Comparison of ENCODE assay signal across 18 cellular contexts in the genomic region with DNA sequence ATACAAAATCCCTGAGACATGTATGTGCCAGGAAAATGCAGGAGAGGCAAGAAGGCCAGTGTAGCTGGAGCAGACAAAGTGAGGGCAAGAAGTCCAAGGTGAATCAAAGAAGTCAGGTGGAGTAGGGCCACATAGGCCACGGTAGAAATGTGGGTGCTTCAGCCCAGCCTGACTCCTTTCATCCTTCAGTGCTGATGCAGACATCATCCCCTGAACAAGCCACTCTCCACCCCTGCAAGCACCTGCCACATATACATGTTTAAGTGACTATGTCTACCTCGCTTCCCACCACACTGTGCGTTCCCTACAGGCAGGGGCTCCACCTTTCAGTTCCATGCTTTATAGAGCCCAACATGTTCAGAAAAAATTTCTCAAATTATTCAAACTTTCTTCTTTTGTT. TPM values are rescaled to one million over a fixed set of nuclear protein-coding genes. Genes with fewer than 3 reads are reported as not detected.
DNase-seq lines count a peak whose midpoint lies in the region; ATAC-seq and TF ChIP-seq lines count a peak whose summit lies in the region.
"Had no signal": no experiment of that assay in that cellular context is flagged by ENCODE, and none has a peak within 500 bp of the region (broad histone marks: within the 10 kb centered on the region; RNA-seq: fewer than 3 reads in every experiment).

No MANE protein-coding gene starts in this region.

- H3K9ac ChIP-seq in BLaER1: no peak overlapping the region

- DNase-seq in HPDE6-E6E7 (ENCODE audit: extremely low spot score) (no peak), T-helper 1 cell (no peak), body of pancreas (no peak)
- no peak for DNase-seq in natural killer cell treated with Interleukin-12 subunit alpha and Interleukin-12 subunit beta and Interleukin-15 and Interleukin-18, amount 100 ng/mL, for 72 hours (ENCODE audit: low spot score)
- DNase-seq: activated gamma-delta T cell treated with Interleukin-2 at 50 U/mL for 16 hours, KG1, kidney glomerular epithelial cell, NCI-H1105 treated with DMSO at 0.1 percent for 48 hours, NCI-H446 treated with DMSO at 0.1 percent for 48 hours, PC-9, SW 1271, uterus had no signal

- no peaks in the 10 kb centered on the region for H3K9me3 Mint-ChIP-seq in natural killer cell treated with Interleukin-12 subunit alpha and Interleukin-12 subunit beta and Interleukin-15 and Interleukin-18, amount 100 ng/mL, for 72 hours

- H3K4me1 ChIP-seq in BLaER1 (peaks cover 7% of the 10 kb centered on the region; the same call in 1 of the 2 replicates), body of pancreas (peaks cover 13% of the 10 kb centered on the region)
- H3K4me1 ChIP-seq: esophagus muscularis mucosa, uterus had no signal

- no peak overlapping the region for H3K4me3 Mint-ChIP-seq in natural killer cell treated with Interleukin-12 subunit alpha and Interleukin-12 subunit beta and Interleukin-15 and Interleukin-18, amount 100 ng/mL, for 72 hours

- H3K4me3 ChIP-seq in BLaER1 (no peak overlapping the region), body of pancreas (no peak overlapping the region)
- H3K4me3 ChIP-seq: esophagus muscularis mucosa, PC-9, smooth muscle cell, uterus had no signal

- no peaks in the 10 kb centered on the region for H3K27me3 ChIP-seq in BLaER1
- H3K27me3 ChIP-seq in body of pancreas: no peaks in the 10 kb centered on the region
- H3K27me3 ChIP-seq: uterus had no signal

- TF ChIP-seq CTCF in body of pancreas (IDR thresholded peaks at IDR 0.05): no peak

- H3K4me2 ChIP-seq in BLaER1: 0 out of 2 replicates have a peak overlapping the region, but pooled peaks have one; percentile 40
- H3K4me2 ChIP-seq: PC-9, smooth muscle cell had no signal

- H3K4me1 Mint-ChIP-seq in natural killer cell treated with Interleukin-12 subunit alpha and Interleukin-12 subunit beta and Interleukin-15 and Interleukin-18, amount 100 ng/mL, for 72 hours (ENCODE audit: low read depth in 2 of 2): no peaks in the 10 kb centered on the region

- intact Hi-C loops in body of pancreas (cut with DNase I): no loop called here

- H3K27me3 Mint-ChIP-seq in natural killer cell treated with Interleukin-12 subunit alpha and Interleukin-12 subunit beta and Interleukin-15 and Interleukin-18, amount 100 ng/mL, for 72 hours: peaks cover 39 to 70% of the 10 kb centered on the region in 2 donors

- H3K36me3 Mint-ChIP-seq in natural killer cell treated with Interleukin-12 subunit alpha and Interleukin-12 subunit beta and Interleukin-15 and Interleukin-18, amount 100 ng/mL, for 72 hours: no peaks in the 10 kb centered on the region

- no peaks in the 10 kb centered on the region for H4K20me1 ChIP-seq in BLaER1

- H3K27ac ChIP-seq in BLaER1: no peak overlapping the region
- no peak overlapping the region for H3K27ac ChIP-seq in body of pancreas
- H3K27ac ChIP-seq: esophagus muscularis mucosa, PC-9, uterus had no signal

- peak; percentile 47 for ATAC-seq in GM19023 (IDR thresholded peaks at IDR 0.05; ENCODE audit: unreplicated experiment)
- peak; percentile 21 for ATAC-seq in GM21825 (IDR thresholded peaks at IDR 0.05; ENCODE audit: unreplicated experiment)
- peak; percentile 50 for ATAC-seq in HG03354 (IDR thresholded peaks at IDR 0.05; ENCODE audit: poor library complexity, severe bottlenecking, unreplicated experiment)
- ATAC-seq in body of pancreas: no peak
- no peak for ATAC-seq in natural killer cell treated with Interleukin-12 subunit alpha and Interleukin-12 subunit beta and Interleukin-15 and Interleukin-18, amount 100 ng/mL, for 72 hours

- H3K36me3 ChIP-seq in BLaER1 (no peaks in the 10 kb centered on the region), body of pancreas (replicated peaks in 1 of 2; ENCODE audit: insufficient read depth in 1 of 2, low read depth in 2 of 2) (no peaks in the 10 kb centered on the region)
- H3K36me3 ChIP-seq: esophagus muscularis mucosa, uterus had no signal

- no peak overlapping the region for H3K27ac Mint-ChIP-seq in natural killer cell treated with Interleukin-12 subunit alpha and Interleukin-12 subunit beta and Interleukin-15 and Interleukin-18, amount 100 ng/mL, for 72 hours

- H3K9me3 ChIP-seq in BLaER1: no peaks in the 10 kb centered on the region
- no peaks in the 10 kb centered on the region for H3K9me3 ChIP-seq in body of pancreas
- H3K9me3 ChIP-seq: esophagus muscularis mucosa, uterus had no signal

- no peak for TF ChIP-seq POLR2A in body of pancreas (IDR thresholded peaks at IDR 0.05)

- 83 to 89% methylated on average over 3 of the region's 3 CpGs for WGBS in body of pancreas, 2 donors

RNA-seq across cellular contexts. Expression of a gene that starts 11.7 kb away (rescaled TPM):
- total RNA-seq in body of pancreas: 10 to 100 TPM in 1 of 2 donors, 1 to 10 TPM in 1; 6.9 to 16.6 TPM
- total RNA-seq in natural killer cell treated with Interleukin-12 subunit alpha and Interleukin-12 subunit beta and Interleukin-15 and Interleukin-18, amount 100 ng/mL, for 72 hours: under 1 TPM; 0.36 to 0.59 TPM

RNA-seq across cellular contexts. Expression of a gene that starts 26.1 kb away (rescaled TPM):
- total RNA-seq in body of pancreas: 10 to 100 TPM; 29.3 to 45.1 TPM
- 100 to 1,000 TPM; 116 to 134 TPM for total RNA-seq in natural killer cell treated with Interleukin-12 subunit alpha and Interleukin-12 subunit beta and Interleukin-15 and Interleukin-18, amount 100 ng/mL, for 72 hours

RNA-seq across cellular contexts. Expression of a gene that starts 32.8 kb away (rescaled TPM):
- total RNA-seq in body of pancreas: 10 to 100 TPM; 55.3 to 65.3 TPM
- total RNA-seq in natural killer cell treated with Interleukin-12 subunit alpha and Interleukin-12 subunit beta and Interleukin-15 and Interleukin-18, amount 100 ng/mL, for 72 hours: 1 to 10 TPM; 3.7 to 8.0 TPM

RNA-seq across cellular contexts. Expression of a gene that starts 37.1 kb away (rescaled TPM):
- total RNA-seq in body of pancreas: 10 to 100 TPM; 73.2 to 83.5 TPM
- total RNA-seq in natural killer cell treated with Interleukin-12 subunit alpha and Interleukin-12 subunit beta and Interleukin-15 and Interleukin-18, amount 100 ng/mL, for 72 hours: 100 to 1,000 TPM; 103 to 112 TPM

Comparison
In these comparisons a context has a peak if more than half of its experiments do, and no peak if none do; other contexts are left out.
1. ATAC-seq: peak in GM19023 (single experiment), GM21825 (single experiment) and HG03354 (single experiment); none in body of pancreas (single experiment) and natural killer cell treated with Interleukin-12 subunit alpha and Interleukin-12 subunit beta and Interleukin-15 and Interleukin-18, amount 100 ng/mL, for 72 hours (0 of 2).
2. RNA of a gene that starts 11.7 kb away (total RNA-seq): 6.9 to 16.6 TPM in body of pancreas; 0.36 to 0.59 TPM in natural killer cell treated with Interleukin-12 subunit alpha and Interleukin-12 subunit beta and Interleukin-15 and Interleukin-18, amount 100 ng/mL, for 72 hours; every median in the first group is over 4 times any median in the second.
3. RNA of a gene that starts 32.8 kb away (total RNA-seq): 55.3 to 65.3 TPM in body of pancreas; 3.7 to 8.0 TPM in natural killer cell treated with Interleukin-12 subunit alpha and Interleukin-12 subunit beta and Interleukin-15 and Interleukin-18, amount 100 ng/mL, for 72 hours; every median in the first group is over 4 times any median in the second.